In the genomic region with DNA sequence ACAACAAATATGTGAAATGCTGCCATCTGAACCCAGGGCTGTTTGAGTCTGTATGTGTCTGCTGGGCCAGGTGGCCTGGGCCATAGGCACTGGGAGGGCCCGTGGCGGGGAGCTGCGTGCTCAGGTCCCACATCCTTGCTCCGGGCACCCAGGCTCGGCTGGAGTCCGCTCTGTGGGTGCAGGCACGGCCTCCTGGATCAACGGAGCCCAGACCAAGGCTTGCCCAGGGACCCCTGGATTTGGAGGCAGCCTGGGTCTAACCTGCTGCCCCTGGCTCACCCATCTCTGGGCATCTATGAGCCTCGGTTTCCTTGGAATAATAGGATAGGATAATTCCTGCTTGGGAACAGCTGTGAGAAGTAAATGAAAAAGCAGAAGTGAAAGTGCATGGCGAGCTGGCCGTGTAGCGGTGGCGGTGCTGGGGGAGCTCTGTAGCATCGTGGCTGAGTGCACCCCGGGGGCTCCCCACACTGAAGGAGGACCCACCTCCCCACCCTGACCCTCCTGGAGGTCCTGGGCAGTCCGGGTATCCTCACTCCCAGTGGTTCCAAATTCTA, we compare ENCODE assay signal across 13 cellular contexts. TPM values are rescaled to one million over a fixed set of nuclear protein-coding genes. Genes with fewer than 3 reads are reported as not detected.
DNase-seq lines count a peak whose midpoint lies in the region; ATAC-seq and TF ChIP-seq lines count a peak whose summit lies in the region.
"Had no signal": no experiment of that assay in that cellular context is flagged by ENCODE, and none has a peak within 500 bp of the region (broad histone marks: within the 10 kb centered on the region; RNA-seq: fewer than 3 reads in every experiment).

No MANE protein-coding gene starts in this region.

- TF ChIP-seq CTCF in DOHH2 (IDR thresholded peaks at IDR 0.05; ENCODE audit: low read depth, low read length, poor library complexity, severe bottlenecking) (no peak), psoas muscle (IDR thresholded peaks at IDR 0.05) (no peak)

- POLR2A ChIA-PET in naive thymus-derived CD8-positive, alpha-beta T cell (lab: Charles Lee), result interaction anchor here (1.4 to 13.3 kb wide), 4 partner anchors 12 to 26 kb away, joined by 4 to 346 read pairs (median 6); partner anchors contain the start of gene RNF44

- no peaks in the 10 kb centered on the region; the same call in 1 of the 2 replicates for H3K79me2 ChIP-seq in DOHH2 (ENCODE audit: control insufficient read depth, low read length)

- H3K27ac Mint-ChIP-seq in activated naive CD4-positive, alpha-beta T cell treated with anti-CD3 and anti-CD28 coated beads, Interleukin-2, amount 50 U/mL, for 72 hours, result peak overlapping the region; percentile 29 to 92
- peak overlapping the region; percentile 75 to 88 (median 84) for H3K27ac Mint-ChIP-seq in naive thymus-derived CD8-positive, alpha-beta T cell

- H3K9me3 ChIP-seq in DOHH2 (ENCODE audit: control insufficient read depth, insufficient read depth, low read length) (no peaks in the 10 kb centered on the region), psoas muscle (no peaks in the 10 kb centered on the region)
- H3K9me3 ChIP-seq: suprapubic skin had no signal

- peaks cover 10% of the 10 kb centered on the region for H3F3A ChIP-seq in DOHH2 (ENCODE audit: control insufficient read depth, insufficient read depth)

- no peaks in the 10 kb centered on the region for H3K9me2 ChIP-seq in DOHH2 (replicated peaks; ENCODE audit: control insufficient read depth, low read length)

- H3K4me3 Mint-ChIP-seq in naive thymus-derived CD8-positive, alpha-beta T cell, result peak overlapping the region; percentile 7 to 70 (median 52)

- H3K4me2 ChIP-seq in DOHH2 (ENCODE audit: low read length), result peak overlapping the region; percentile 49

- H3K36me3 ChIP-seq in DOHH2 (ENCODE audit: control insufficient read depth, low read length), result no peaks in the 10 kb centered on the region
- H3K36me3 ChIP-seq in psoas muscle (ENCODE audit: insufficient read depth in 1 of 2, low read depth in 1 of 2), result no peaks in the 10 kb centered on the region
- H3K36me3 ChIP-seq: suprapubic skin had no signal

- H3K4me1 Mint-ChIP-seq in naive thymus-derived CD8-positive, alpha-beta T cell, result peaks cover 34 to 81% (median 63%) of the 10 kb centered on the region in 4 donors

- H3K27ac ChIP-seq in DOHH2 (ENCODE audit: low read depth, low read length) (no peak overlapping the region), psoas muscle (no peak overlapping the region)
- H3K27ac ChIP-seq: coronary artery, suprapubic skin had no signal

- no peaks in the 10 kb centered on the region for H3K36me3 Mint-ChIP-seq in activated naive CD4-positive, alpha-beta T cell treated with anti-CD3 and anti-CD28 coated beads, Interleukin-2, amount 50 U/mL, for 72 hours
- H3K36me3 Mint-ChIP-seq in naive thymus-derived CD8-positive, alpha-beta T cell, result no peaks in the 10 kb centered on the region

- H3K4me1 ChIP-seq in DOHH2 (ENCODE audit: control insufficient read depth, low read length), result peaks cover 25% of the 10 kb centered on the region
- H3K4me1 ChIP-seq in psoas muscle, result no peaks in the 10 kb centered on the region
- H3K4me1 ChIP-seq: suprapubic skin had no signal

- DNase-seq in Kasumi-1 (lab: John Stamatoyannopoulos, UW), result peak; percentile 40 to 58
- no peak for DNase-seq in activated naive CD4-positive, alpha-beta T cell treated with anti-CD3 and anti-CD28 coated beads, Interleukin-2, amount 50 U/mL, for 72 hours (ENCODE audit: low spot score in 2 of 2)
- peak in 1 of 10 donors; percentile 54 for DNase-seq in naive thymus-derived CD8-positive, alpha-beta T cell
- no peak for DNase-seq in psoas muscle
- DNase-seq: activated gamma-delta T cell treated with Interleukin-2 at 50 U/mL for 16 hours, NCI-H510A had no signal

- WGBS in psoas muscle, 3 donors, result 64 to 70% (median 69%) methylated on average over 16 of the region's 16 CpGs

- intact Hi-C loops in psoas muscle (cut with DNase I), result no loop called here

- no peaks in the 10 kb centered on the region for H3K9me3 Mint-ChIP-seq in activated naive CD4-positive, alpha-beta T cell treated with anti-CD3 and anti-CD28 coated beads, Interleukin-2, amount 50 U/mL, for 72 hours
- no peaks in the 10 kb centered on the region for H3K9me3 Mint-ChIP-seq in naive thymus-derived CD8-positive, alpha-beta T cell

- H3K27me3 ChIP-seq in DOHH2 (ENCODE audit: control insufficient read depth, low read length) (peaks cover 9% of the 10 kb centered on the region; the same call in 1 of the 2 replicates), psoas muscle (ENCODE audit: insufficient read depth in 3 of 3, low read length in 2 of 3) (peaks cover 0 to 12% (median 5%) of the 10 kb centered on the region in 3 donors)

- no peaks in the 10 kb centered on the region for H3K27me3 Mint-ChIP-seq in naive thymus-derived CD8-positive, alpha-beta T cell

- no peak overlapping the region for H3K4me3 ChIP-seq in DOHH2 (ENCODE audit: low read length)
- H3K4me3 ChIP-seq in psoas muscle, result no peak overlapping the region
- H3K4me3 ChIP-seq: coronary artery, suprapubic skin had no signal

- no peaks in the 10 kb centered on the region for H4K20me1 ChIP-seq in DOHH2 (ENCODE audit: control insufficient read depth, insufficient read depth, low read depth, low read length)

- peak in 1 of 2 donors; percentile 17 for ATAC-seq in activated naive CD4-positive, alpha-beta T cell treated with anti-CD3 and anti-CD28 coated beads, Interleukin-2, amount 50 U/mL, for 72 hours
- peak in 1 of 2 donors; percentile 50 for ATAC-seq in naive thymus-derived CD8-positive, alpha-beta T cell
- no peak for ATAC-seq in psoas muscle
- no peak for ATAC-seq in HG03457 (IDR thresholded peaks at IDR 0.05; ENCODE audit: unreplicated experiment)
- no peak for ATAC-seq in HG02623 (IDR thresholded peaks at IDR 0.05; ENCODE audit: unreplicated experiment)
- ATAC-seq: right cardiac atrium had no signal

RNA-seq across cellular contexts. Expression of gene CDHR2, which starts 1.2 kb away (rescaled TPM):
- total RNA-seq in activated naive CD4-positive, alpha-beta T cell treated with anti-CD3 and anti-CD28 coated beads, Interleukin-2, amount 50 U/mL, for 72 hours, result under 1 TPM; 0.05 to 0.54 TPM
- 1 to 10 TPM; 3.6 to 4.8 TPM for total RNA-seq in naive thymus-derived CD8-positive, alpha-beta T cell
- under 1 TPM in 1 of 3 donors, not detected in 2; 0.26 TPM for polyA plus RNA-seq in naive thymus-derived CD8-positive, alpha-beta T cell
- total RNA-seq in psoas muscle, result under 1 TPM in 2 of 4 donors, not detected in 2; 0.13 to 0.30 TPM
- under 1 TPM in 2 of 3 donors, not detected in 1; 0.03 to 0.16 TPM for polyA plus RNA-seq in psoas muscle
- total RNA-seq: SK-MEL-5 had no signal
- polyA plus RNA-seq: right cardiac atrium had no signal

RNA-seq across cellular contexts. Expression of gene RNF44, which starts 13.2 kb away (rescaled TPM):
- 100 to 1,000 TPM in 1 of 2 donors, 10 to 100 TPM in 1; 83.5 to 136 TPM for total RNA-seq in activated naive CD4-positive, alpha-beta T cell treated with anti-CD3 and anti-CD28 coated beads, Interleukin-2, amount 50 U/mL, for 72 hours
- total RNA-seq in naive thymus-derived CD8-positive, alpha-beta T cell, result 100 to 1,000 TPM; 271 to 281 TPM
- 1 to 10 TPM; 1.2 to 4.1 (median 3.2) TPM for polyA plus RNA-seq in naive thymus-derived CD8-positive, alpha-beta T cell
- 10 to 100 TPM; 14.2 to 22.4 (median 16.5) TPM for total RNA-seq in psoas muscle
- 10 to 100 TPM in 1 of 3 donors, 1 to 10 TPM in 2; 5.6 to 10.1 (median 8.3) TPM for polyA plus RNA-seq in psoas muscle

RNA-seq across cellular contexts. Expression of gene GPRIN1, which starts 59.6 kb away (rescaled TPM):
- 1 to 10 TPM; 4.6 to 5.1 TPM for total RNA-seq in activated naive CD4-positive, alpha-beta T cell treated with anti-CD3 and anti-CD28 coated beads, Interleukin-2, amount 50 U/mL, for 72 hours
- under 1 TPM in 1 of 2 experiments, not detected in 1; 0.11 TPM for total RNA-seq in naive thymus-derived CD8-positive, alpha-beta T cell
- under 1 TPM in 2 of 3 donors, not detected in 1; 0.06 to 0.27 TPM for polyA plus RNA-seq in naive thymus-derived CD8-positive, alpha-beta T cell
- total RNA-seq in psoas muscle, result under 1 TPM; 0.21 to 0.71 (median 0.37) TPM
- polyA plus RNA-seq in psoas muscle, result 1 to 10 TPM in 1 of 3 donors, under 1 TPM in 2; 0.18 to 1.2 (median 0.23) TPM

Comparison
In these comparisons a context has a peak if more than half of its experiments do, and no peak if none do; other contexts are left out.
1. DNase-seq: peak in Kasumi-1 (2 of 2); none in activated naive CD4-positive, alpha-beta T cell treated with anti-CD3 and anti-CD28 coated beads, Interleukin-2, amount 50 U/mL, for 72 hours (0 of 2) and psoas muscle (0 of 2).